In the genomic region with DNA sequence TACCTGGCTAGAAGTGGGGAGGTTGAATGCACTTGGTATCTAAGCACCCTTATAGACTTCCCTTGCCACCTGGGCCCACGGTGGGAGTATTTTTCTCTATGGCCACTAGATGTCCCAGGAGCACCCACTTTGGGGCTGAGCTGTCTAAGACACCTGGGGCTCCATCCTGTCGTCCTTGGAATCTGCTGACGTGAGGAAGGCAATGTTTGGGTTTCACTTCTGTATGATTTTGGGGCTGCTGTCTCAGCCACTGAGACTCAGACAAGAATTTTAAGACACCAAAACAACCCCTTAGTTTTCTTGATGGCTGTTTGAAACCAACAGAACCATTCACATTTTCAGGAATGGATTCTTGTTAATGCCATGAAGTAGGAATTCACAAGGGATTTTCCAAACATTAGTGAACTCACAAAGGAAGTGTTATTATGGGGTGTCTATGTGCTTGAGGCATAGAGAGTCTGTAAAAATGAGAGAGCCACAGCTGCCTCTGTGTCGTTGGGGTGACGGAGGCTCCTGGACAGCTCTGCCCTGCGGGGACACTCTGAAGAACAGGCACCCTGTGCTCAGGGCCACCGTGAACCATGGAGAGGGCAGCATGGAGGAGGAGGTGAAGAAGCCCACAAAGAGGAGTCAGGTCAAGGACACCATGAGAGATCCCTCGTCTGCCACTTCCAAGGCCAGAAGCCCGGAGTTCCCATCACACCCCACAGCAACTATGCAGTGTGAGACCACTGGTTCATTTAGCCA, we compare ENCODE assay signal across 1 cellular context.
A peak's percentile ranks its signal among the peaks of the same experiment; 100 is the strongest.
TF ChIP-seq lines count a peak whose summit lies in the region.

No MANE protein-coding gene starts in this region.

TF ChIP-seq in H1, 55 proteins besides CTCF, POLR2A, EP300 and RAD21:
- TF ChIP-seq MAFK (IDR thresholded peaks at IDR 0.05; ENCODE audit: low read depth, low read length) = 0 out of 2 replicates have a peak, but pooled peaks have one; percentile 24
- TF ChIP-seq SP1 (IDR thresholded peaks at IDR 0.05; ENCODE audit: low read depth, low read length) = no peak
TF ChIP-seq in H1: peak in this region for 1.
